Comparison of ENCODE assay signal across 9 cellular contexts in the genomic region with DNA sequence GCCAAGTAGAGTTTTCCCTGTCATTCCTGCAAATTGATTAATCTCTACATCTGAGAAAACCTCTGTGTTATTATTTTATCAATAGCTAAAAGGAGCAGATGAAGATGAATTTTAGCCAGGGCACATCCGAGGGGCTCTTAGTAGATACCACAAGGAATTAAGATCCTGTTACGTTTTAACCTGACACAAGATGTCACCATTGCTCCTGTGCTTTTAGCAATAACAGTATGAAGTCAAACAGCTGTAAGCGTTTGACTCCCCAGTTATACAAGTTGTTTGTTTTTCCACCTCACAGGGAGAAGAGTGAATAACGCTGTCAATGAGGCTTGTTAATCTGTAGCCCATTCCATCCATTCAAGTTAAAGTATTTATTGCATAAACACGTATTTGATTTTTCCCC.
DNase-seq lines count a peak whose midpoint lies in the region; ATAC-seq and TF ChIP-seq lines count a peak whose summit lies in the region.
"Had no signal": no experiment of that assay in that cellular context is flagged by ENCODE, and none has a peak within 500 bp of the region (broad histone marks: within the 10 kb centered on the region; RNA-seq: fewer than 3 reads in every experiment).

No MANE protein-coding gene starts in this region.

- peak; percentile 20 for DNase-seq in AG04450 (ENCODE audit: low read depth, low spot score)
- DNase-seq in NCI-H774 (lab: John Stamatoyannopoulos, UW), result peak; percentile 7
- DNase-seq in fibroblast of mammary gland (ENCODE audit: low read depth), result peak; percentile 58
- DNase-seq in transverse colon, result no peak
- DNase-seq in cerebellar nuclear complex (lab: John Stamatoyannopoulos, UW), result no peak
- DNase-seq in naive thymus-derived CD8-positive, alpha-beta T cell, result no peak
- DNase-seq in NCI-H2029 treated with DMSO at 0.1 percent for 48 hours (lab: John Stamatoyannopoulos, UW), result no peak
- DNase-seq: hippocampal formation had no signal

- intact Hi-C loops in transverse colon (cut with DNase I; ENCODE audit: low total_unique reads), result no loop called here

- ATAC-seq in GM18870 (IDR thresholded peaks at IDR 0.05; ENCODE audit: unreplicated experiment), result peak; percentile 48
- no peak for ATAC-seq in naive thymus-derived CD8-positive, alpha-beta T cell

- no peak overlapping the region for H3K4me3 Mint-ChIP-seq in naive thymus-derived CD8-positive, alpha-beta T cell

- POLR2A ChIA-PET in AG04450 (lab: Yijun Ruan, JAX), result no interaction called here
- POLR2A ChIA-PET in naive thymus-derived CD8-positive, alpha-beta T cell (lab: Charles Lee), result no interaction called here

- H3K4me1 ChIP-seq in transverse colon, result no peaks in the 10 kb centered on the region

- H3K9me3 ChIP-seq in AG04450 (ENCODE audit: control insufficient read depth, insufficient read depth, low read length), result no peaks in the 10 kb centered on the region
- H3K9me3 ChIP-seq in transverse colon, result no peaks in the 10 kb centered on the region

- H3K4me3 ChIP-seq in AG04450 (ENCODE audit: low read depth, low read length) (no peak overlapping the region), fibroblast of mammary gland (ENCODE audit: control insufficient read depth, low read depth, low read length) (no peak overlapping the region), transverse colon (no peak overlapping the region)

- peaks cover 12 to 33% (median 18%) of the 10 kb centered on the region in 5 donors for H3K27me3 Mint-ChIP-seq in naive thymus-derived CD8-positive, alpha-beta T cell

- peaks cover 0 to 2% (median 0%) of the 10 kb centered on the region in 9 donors for H3K9me3 Mint-ChIP-seq in naive thymus-derived CD8-positive, alpha-beta T cell

- TF ChIP-seq CTCF in AG04450 (IDR thresholded peaks at IDR 0.05; ENCODE audit: low read depth, low read length) (peak; percentile 51), fibroblast of mammary gland (conservative IDR thresholded peaks at IDR 0.05; ENCODE audit: control insufficient read depth, insufficient read depth, low read depth, low read length) (peak; percentile 36), transverse colon (IDR thresholded peaks at IDR 0.05) (peak in 1 of 5 experiments; percentile 4)

- H3K36me3 Mint-ChIP-seq in naive thymus-derived CD8-positive, alpha-beta T cell, result no peaks in the 10 kb centered on the region

- H3K36me3 ChIP-seq in transverse colon, result no peaks in the 10 kb centered on the region

- in situ Hi-C loops in transverse colon (cut with MboI; ENCODE audit: low pct_ligation_motif_present in 1 of 4, low pct_unique_long_range_greater_than_20kb in 1 of 4, low sequenced_read_pairs in 3 of 4), result no loop called here

- H3K27me3 ChIP-seq in AG04450 (ENCODE audit: control insufficient read depth, insufficient read depth, low read length) (no peaks in the 10 kb centered on the region), transverse colon (no peaks in the 10 kb centered on the region)

- TF ChIP-seq EP300 in transverse colon (IDR thresholded peaks at IDR 0.05; ENCODE audit: low read depth), result no peak

- H3K27ac ChIP-seq in AG04450 (ENCODE audit: low read depth, low read length), result no peak overlapping the region
- H3K27ac ChIP-seq in transverse colon, result no peak overlapping the region

- CTCF ChIA-PET in AG04450 (lab: Charles Lee), result interaction anchor here (0.6 to 1.8 kb wide), 10 partner anchors 38 to 766 kb away, joined by 3 to 11 read pairs (median 4); a partner anchor contains a TSS

- 22 to 40% methylated on average over 1 to 5 of the region's 5 CpGs for WGBS in transverse colon (ENCODE audit: low coverage in 1 of 2), 2 donors

- no peak for TF ChIP-seq POLR2A in transverse colon (IDR thresholded peaks at IDR 0.05)

- no peaks in the 10 kb centered on the region for H3K4me1 Mint-ChIP-seq in naive thymus-derived CD8-positive, alpha-beta T cell

- H3K27ac Mint-ChIP-seq in naive thymus-derived CD8-positive, alpha-beta T cell, result no peak overlapping the region

Comparison
In these comparisons a context has a peak if more than half of its experiments do, and no peak if none do; other contexts are left out.
1. DNase-seq: peak in AG04450 (single experiment), NCI-H774 (single experiment) and fibroblast of mammary gland (single experiment); none in transverse colon (single experiment), cerebellar nuclear complex (0 of 2), naive thymus-derived CD8-positive, alpha-beta T cell (0 of 10) and NCI-H2029 treated with DMSO at 0.1 percent for 48 hours (single experiment).